Comparison of ENCODE assay signal across 10 cellular contexts in genomic region chr2:98560256-98560771, GRCh38. TPM values are rescaled to one million over a fixed set of nuclear protein-coding genes. Genes with fewer than 3 reads are reported as not detected.
A peak's percentile ranks its signal among the peaks of the same experiment; 100 is the strongest.
DNase-seq lines count a peak whose midpoint lies in the region; ATAC-seq and TF ChIP-seq lines count a peak whose summit lies in the region.
"Had no signal": no experiment of that assay in that cellular context is flagged by ENCODE, and none has a peak within 500 bp of the region (broad histone marks: within the 10 kb centered on the region; RNA-seq: fewer than 3 reads in every experiment).

No MANE protein-coding gene starts in this region.

- no peaks in the 10 kb centered on the region for H3K4me1 ChIP-seq in CD4-positive, alpha-beta memory T cell (ENCODE audit: insufficient read depth, low read length)
- H3K4me1 ChIP-seq in Peyer's patch = peaks cover 0 to 4% (median 0%) of the 10 kb centered on the region in 4 donors

- H3K27me3 ChIP-seq in CD4-positive, alpha-beta memory T cell (ENCODE audit: insufficient read depth, low read length) = no peaks in the 10 kb centered on the region
- no peaks in the 10 kb centered on the region for H3K27me3 ChIP-seq in dorsolateral prefrontal cortex
- no peaks in the 10 kb centered on the region for H3K27me3 ChIP-seq in Peyer's patch

- intact Hi-C loops in CD4-positive, alpha-beta memory T cell (cut with micrococcal nuclease) = loop anchor here (10.0 kb wide), 1 partner anchor 84 kb away; no protein-coding TSS in a partner anchor
- intact Hi-C loops in dorsolateral prefrontal cortex (cut with DNase I) = no loop called here

- H3K4me3 ChIP-seq in CD4-positive, alpha-beta memory T cell (ENCODE audit: low read length in 2 of 2) = no peak overlapping the region
- no peak overlapping the region for H3K4me3 ChIP-seq in NB4 (ENCODE audit: low read depth, low read length)
- H3K4me3 ChIP-seq in dorsolateral prefrontal cortex = no peak overlapping the region
- no peak overlapping the region for H3K4me3 ChIP-seq in Peyer's patch
- H3K4me3 ChIP-seq: mucosa of descending colon had no signal

- H3K9me3 ChIP-seq in CD4-positive, alpha-beta memory T cell (ENCODE audit: control insufficient read depth in 1 of 2, low read length in 2 of 2) = no peaks in the 10 kb centered on the region
- no peaks in the 10 kb centered on the region for H3K9me3 ChIP-seq in Peyer's patch
- H3K9me3 ChIP-seq: mucosa of descending colon had no signal

- no peak for DNase-seq in CD4-positive, alpha-beta memory T cell
- peak; percentile 15 for DNase-seq in NB4 (ENCODE audit: low read depth)
- peak in 6 of 10 donors; percentile 58 to 80 (median 66) for DNase-seq in dorsolateral prefrontal cortex
- peak; percentile 49 for DNase-seq in natural killer cell treated with Interleukin-12 subunit alpha and Interleukin-12 subunit beta and Interleukin-15 and Interleukin-18, amount 100 ng/mL, for 72 hours (ENCODE audit: low spot score)
- no peak for DNase-seq in Peyer's patch
- no peak for DNase-seq in NCI-H128 (lab: John Stamatoyannopoulos, UW; ENCODE audit: unreplicated experiment)
- DNase-seq in middle frontal gyrus (ENCODE audit: extremely low spot score, low spot score) = no peak
- DNase-seq: mucosa of descending colon; stimulated activated naive CD4-positive, alpha-beta T cell treated with Interleukin-2 at 50 U/mL for 16 hours had no signal

- peaks cover 46 to 77% of the 10 kb centered on the region in 2 donors for H3K36me3 Mint-ChIP-seq in CD4-positive, alpha-beta memory T cell
- H3K36me3 Mint-ChIP-seq in natural killer cell treated with Interleukin-12 subunit alpha and Interleukin-12 subunit beta and Interleukin-15 and Interleukin-18, amount 100 ng/mL, for 72 hours = peaks cover 1% of the 10 kb centered on the region

- H3K9me3 Mint-ChIP-seq in CD4-positive, alpha-beta memory T cell = no peaks in the 10 kb centered on the region
- no peaks in the 10 kb centered on the region for H3K9me3 Mint-ChIP-seq in natural killer cell treated with Interleukin-12 subunit alpha and Interleukin-12 subunit beta and Interleukin-15 and Interleukin-18, amount 100 ng/mL, for 72 hours

- H3K36me3 ChIP-seq in CD4-positive, alpha-beta memory T cell (ENCODE audit: insufficient read depth, low read length) = peaks cover 73% of the 10 kb centered on the region
- peaks cover 0 to 28% (median 0%) of the 10 kb centered on the region in 3 donors for H3K36me3 ChIP-seq in Peyer's patch

- POLR2A ChIA-PET in CD4-positive, alpha-beta memory T cell (lab: Charles Lee; ENCODE audit: partially characterized antibody) = interaction anchor here (1.0 kb wide), 1 partner anchor 18 kb away, joined by 4 read pairs; no protein-coding TSS in a partner anchor

- TF ChIP-seq POLR2A in NB4 (IDR thresholded peaks at IDR 0.05; ENCODE audit: extremely low read depth, insufficient read length) (no peak), Peyer's patch (IDR thresholded peaks at IDR 0.05) (no peak)

- no peak overlapping the region for H3K27ac ChIP-seq in CD4-positive, alpha-beta memory T cell (ENCODE audit: low read depth, low read length)
- peak overlapping the region in 37 of 59 donors; percentile 2 to 74 (median 56) for H3K27ac ChIP-seq in dorsolateral prefrontal cortex
- peak overlapping the region in 2 of 4 donors; percentile 32 to 70 for H3K27ac ChIP-seq in Peyer's patch

- H3K27me3 Mint-ChIP-seq in CD4-positive, alpha-beta memory T cell = no peaks in the 10 kb centered on the region
- H3K27me3 Mint-ChIP-seq in natural killer cell treated with Interleukin-12 subunit alpha and Interleukin-12 subunit beta and Interleukin-15 and Interleukin-18, amount 100 ng/mL, for 72 hours = no peaks in the 10 kb centered on the region

- no peak for TF ChIP-seq CTCF in NB4 (IDR thresholded peaks at IDR 0.05; ENCODE audit: low read depth, low read length)
- TF ChIP-seq CTCF in dorsolateral prefrontal cortex (IDR thresholded peaks at IDR 0.05 in 54 of 56, conservative IDR thresholded peaks at IDR 0.05 in 2 of 56; ENCODE audit: low read depth in 1 of 56, partially characterized antibody in 56 of 56) = no peak
- TF ChIP-seq CTCF in Peyer's patch (IDR thresholded peaks at IDR 0.05) = no peak

- H3K27ac Mint-ChIP-seq in CD4-positive, alpha-beta memory T cell = peak overlapping the region in 5 of 7 donors; percentile 9 to 48 (median 35)
- H3K27ac Mint-ChIP-seq in natural killer cell treated with Interleukin-12 subunit alpha and Interleukin-12 subunit beta and Interleukin-15 and Interleukin-18, amount 100 ng/mL, for 72 hours = peak overlapping the region; percentile 25 to 36

- H3K4me3 Mint-ChIP-seq in CD4-positive, alpha-beta memory T cell = no peak overlapping the region
- H3K4me3 Mint-ChIP-seq in natural killer cell treated with Interleukin-12 subunit alpha and Interleukin-12 subunit beta and Interleukin-15 and Interleukin-18, amount 100 ng/mL, for 72 hours = no peak overlapping the region

- peak in 1 of 2 donors; percentile 32 for ATAC-seq in natural killer cell treated with Interleukin-12 subunit alpha and Interleukin-12 subunit beta and Interleukin-15 and Interleukin-18, amount 100 ng/mL, for 72 hours
- ATAC-seq in HG03159 (IDR thresholded peaks at IDR 0.05; ENCODE audit: unreplicated experiment) = no peak
- ATAC-seq: mucosa of descending colon had no signal

- peaks cover 5 to 24% (median 18%) of the 10 kb centered on the region in 4 donors for H3K4me1 Mint-ChIP-seq in CD4-positive, alpha-beta memory T cell
- H3K4me1 Mint-ChIP-seq in natural killer cell treated with Interleukin-12 subunit alpha and Interleukin-12 subunit beta and Interleukin-15 and Interleukin-18, amount 100 ng/mL, for 72 hours (ENCODE audit: low read depth in 2 of 2) = peaks cover 39 to 42% of the 10 kb centered on the region in 2 donors

- CTCF ChIA-PET in CD4-positive, alpha-beta memory T cell (lab: Charles Lee; ENCODE audit: partially characterized antibody) = interaction anchor here (1.4 to 2.2 kb wide), 3 partner anchors 9 to 277 kb away, joined by 3 to 11 read pairs (median 4); no protein-coding TSS in a partner anchor

RNA-seq across cellular contexts. Expression of gene COA5, which starts 48.0 kb away (rescaled TPM):
- 10 to 100 TPM; 51.3 to 52.4 TPM for total RNA-seq in CD4-positive, alpha-beta memory T cell
- 10 to 100 TPM; 32.4 to 40.8 TPM for polyA plus RNA-seq in CD4-positive, alpha-beta memory T cell
- total RNA-seq in dorsolateral prefrontal cortex = 10 to 100 TPM; 41.4 to 68.3 (median 56.3) TPM
- 10 to 100 TPM; 16.6 to 21.4 TPM for total RNA-seq in natural killer cell treated with Interleukin-12 subunit alpha and Interleukin-12 subunit beta and Interleukin-15 and Interleukin-18, amount 100 ng/mL, for 72 hours
- 10 to 100 TPM; 18.4 to 32.7 (median 27.2) TPM for total RNA-seq in Peyer's patch

RNA-seq across cellular contexts. Expression of gene UNC50, which starts 48.1 kb away (rescaled TPM):
- total RNA-seq in CD4-positive, alpha-beta memory T cell = 10 to 100 TPM; 43.5 to 47.2 TPM
- polyA plus RNA-seq in CD4-positive, alpha-beta memory T cell = 10 to 100 TPM; 41.8 to 48.8 TPM
- 10 to 100 TPM; 30.2 to 65.7 (median 43.9) TPM for total RNA-seq in dorsolateral prefrontal cortex
- total RNA-seq in natural killer cell treated with Interleukin-12 subunit alpha and Interleukin-12 subunit beta and Interleukin-15 and Interleukin-18, amount 100 ng/mL, for 72 hours = 10 to 100 TPM; 29.6 to 31.8 TPM
- total RNA-seq in Peyer's patch = 10 to 100 TPM; 31.1 to 51.7 (median 35.0) TPM

Comparison
In these comparisons a context has a peak if more than half of its experiments do, and no peak if none do; other contexts are left out.
1. DNase-seq: peak in NB4 (single experiment), dorsolateral prefrontal cortex (6 of 10) and natural killer cell treated with Interleukin-12 subunit alpha and Interleukin-12 subunit beta and Interleukin-15 and Interleukin-18, amount 100 ng/mL, for 72 hours (single experiment); none in CD4-positive, alpha-beta memory T cell (0 of 5), Peyer's patch (0 of 3), NCI-H128 (single experiment) and middle frontal gyrus (single experiment).